ENCODE assay signal across 1 cellular context in genomic region chr7:77866791-77867190, GRCh38.
TF ChIP-seq lines count a peak whose summit lies in the region.

No MANE protein-coding gene starts in this region.

TF ChIP-seq in HEK293, 187 proteins besides CTCF, POLR2A, EP300 and RAD21 (continued from another document):
- no peak for TF ChIP-seq ZNF747 (tag by site-specific recombination; IDR thresholded peaks at IDR 0.05)
- TF ChIP-seq, protein P1, sequence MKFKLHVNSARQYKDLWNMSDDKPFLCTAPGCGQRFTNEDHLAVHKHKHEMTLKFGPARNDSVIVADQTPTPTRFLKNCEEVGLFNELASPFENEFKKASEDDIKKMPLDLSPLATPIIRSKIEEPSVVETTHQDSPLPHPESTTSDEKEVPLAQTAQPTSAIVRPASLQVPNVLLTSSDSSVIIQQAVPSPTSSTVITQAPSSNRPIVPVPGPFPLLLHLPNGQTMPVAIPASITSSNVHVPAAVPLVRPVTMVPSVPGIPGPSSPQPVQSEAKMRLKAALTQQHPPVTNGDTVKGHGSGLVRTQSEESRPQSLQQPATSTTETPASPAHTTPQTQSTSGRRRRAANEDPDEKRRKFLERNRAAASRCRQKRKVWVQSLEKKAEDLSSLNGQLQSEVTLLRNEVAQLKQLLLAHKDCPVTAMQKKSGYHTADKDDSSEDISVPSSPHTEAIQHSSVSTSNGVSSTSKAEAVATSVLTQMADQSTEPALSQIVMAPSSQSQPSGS (tag by site-specific recombination; IDR thresholded peaks at IDR 0.05; ENCODE audit: low read depth), result peak; percentile 80
- TF ChIP-seq, protein P2, sequence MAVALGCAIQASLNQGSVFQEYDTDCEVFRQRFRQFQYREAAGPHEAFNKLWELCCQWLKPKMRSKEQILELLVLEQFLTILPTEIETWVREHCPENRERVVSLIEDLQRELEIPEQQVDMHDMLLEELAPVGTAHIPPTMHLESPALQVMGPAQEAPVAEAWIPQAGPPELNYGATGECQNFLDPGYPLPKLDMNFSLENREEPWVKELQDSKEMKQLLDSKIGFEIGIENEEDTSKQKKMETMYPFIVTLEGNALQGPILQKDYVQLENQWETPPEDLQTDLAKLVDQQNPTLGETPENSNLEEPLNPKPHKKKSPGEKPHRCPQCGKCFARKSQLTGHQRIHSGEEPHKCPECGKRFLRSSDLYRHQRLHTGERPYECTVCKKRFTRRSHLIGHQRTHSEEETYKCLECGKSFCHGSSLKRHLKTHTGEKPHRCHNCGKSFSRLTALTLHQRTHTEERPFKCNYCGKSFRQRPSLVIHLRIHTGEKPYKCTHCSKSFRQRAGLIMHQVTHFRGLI (tag by site-specific recombination; IDR thresholded peaks at IDR 0.05), result no peak
- no peak for TF ChIP-seq ZBTB48 (tag by site-specific recombination; IDR thresholded peaks at IDR 0.05)
- TF ChIP-seq, protein P3, sequence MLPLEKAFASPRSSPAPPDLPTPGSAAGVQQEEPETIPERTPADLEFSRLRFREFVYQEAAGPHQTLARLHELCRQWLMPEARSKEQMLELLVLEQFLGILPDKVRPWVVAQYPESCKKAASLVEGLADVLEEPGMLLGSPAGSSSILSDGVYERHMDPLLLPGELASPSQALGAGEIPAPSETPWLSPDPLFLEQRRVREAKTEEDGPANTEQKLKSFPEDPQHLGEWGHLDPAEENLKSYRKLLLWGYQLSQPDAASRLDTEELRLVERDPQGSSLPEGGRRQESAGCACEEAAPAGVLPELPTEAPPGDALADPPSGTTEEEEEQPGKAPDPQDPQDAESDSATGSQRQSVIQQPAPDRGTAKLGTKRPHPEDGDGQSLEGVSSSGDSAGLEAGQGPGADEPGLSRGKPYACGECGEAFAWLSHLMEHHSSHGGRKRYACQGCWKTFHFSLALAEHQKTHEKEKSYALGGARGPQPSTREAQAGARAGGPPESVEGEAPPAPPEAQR (tag by site-specific recombination; IDR thresholded peaks at IDR 0.05), result no peak
- no peak for TF ChIP-seq ZNF132 (tag by site-specific recombination; IDR thresholded peaks at IDR 0.05; ENCODE audit: borderline replicate concordance)
- TF ChIP-seq ZNF10 (tag by site-specific recombination; IDR thresholded peaks at IDR 0.05), result no peak
- no peak for TF ChIP-seq ZNF311 (tag by site-specific recombination; IDR thresholded peaks at IDR 0.05; ENCODE audit: borderline replicate concordance)
- TF ChIP-seq SP3 (tag by site-specific recombination; IDR thresholded peaks at IDR 0.05), result no peak
- TF ChIP-seq ZNF701 (tag by site-specific recombination; IDR thresholded peaks at IDR 0.05), result no peak
- no peak for TF ChIP-seq ZNF266 (tag by site-specific recombination; IDR thresholded peaks at IDR 0.05; ENCODE audit: low read depth)
- TF ChIP-seq ZNF394 (tag by site-specific recombination; IDR thresholded peaks at IDR 0.05; ENCODE audit: borderline replicate concordance), result 0 out of 2 replicates have a peak, but pooled peaks have one; percentile 16
- peak; percentile 47; the same call in 1 of the 2 replicates for TF ChIP-seq SP7 (tag by site-specific recombination; IDR thresholded peaks at IDR 0.05)
- no peak for TF ChIP-seq HOXC10 (CRISPR knock-in tag; IDR thresholded peaks at IDR 0.05)
- no peak for TF ChIP-seq EGR2 (tag by site-specific recombination; IDR thresholded peaks at IDR 0.05; ENCODE audit: low read depth)
- TF ChIP-seq ZNF629 (tag by site-specific recombination; IDR thresholded peaks at IDR 0.05), result peak; percentile 75
